ENCODE assay signal across 25 cellular contexts in the genomic region with DNA sequence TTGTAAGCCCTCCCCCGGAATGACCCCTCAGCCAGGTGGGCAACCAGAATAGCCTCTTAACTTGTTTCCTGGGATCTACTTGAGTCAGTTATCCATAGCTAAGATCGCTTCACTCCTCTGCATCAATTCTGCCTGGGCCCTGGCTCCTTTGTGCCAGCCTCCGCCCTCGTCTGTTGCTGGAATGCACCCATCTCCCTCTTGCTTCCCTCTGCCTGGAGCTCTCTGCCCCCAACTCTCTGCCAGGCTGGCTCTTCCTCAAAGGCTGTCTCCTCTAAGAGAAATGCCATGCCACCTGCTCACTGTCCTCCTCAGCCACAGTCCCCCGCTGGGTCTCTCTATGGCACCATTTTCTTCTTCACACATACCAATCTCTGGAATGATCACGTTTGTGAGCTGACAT.
"Had no signal": no experiment of that assay in that cellular context is flagged by ENCODE, and none has a peak within 500 bp of the region (broad histone marks: within the 10 kb centered on the region; RNA-seq: fewer than 3 reads in every experiment).

No MANE protein-coding gene starts in this region.

- H3K27ac ChIP-seq: brain microvascular endothelial cell, SK-N-MC had no signal

- H3K27me3 Mint-ChIP-seq: activated B cell treated with CpG ODN at 0.5 μM for 24 hours; activated CD4-positive, alpha-beta memory T cell treated with anti-CD3 and anti-CD28 coated beads for 36 hours; activated CD4-positive, alpha-beta T cell treated with anti-CD3 and anti-CD28 coated beads, Interleukin-2, amount 10 ng/mL, durations not matched to agents 24 days and 14 days; activated naive CD4-positive, alpha-beta T cell treated with anti-CD3 and anti-CD28 coated beads, Interleukin-2, amount 10 ng/mL, durations not matched to agents 7 days and 5 days; activated naive CD8-positive, alpha-beta T cell treated with anti-CD3 and anti-CD28 coated beads for 36 hours; activated T-cell treated with anti-CD3 and anti-CD28 coated beads, Interleukin-2, amount 50 U/mL, for 24 hours; T-cell had no signal

- H3K4me3 Mint-ChIP-seq: activated B cell treated with CpG ODN at 0.5 μM for 24 hours; activated CD4-positive, alpha-beta memory T cell treated with anti-CD3 and anti-CD28 coated beads for 36 hours; activated CD4-positive, alpha-beta T cell treated with anti-CD3 and anti-CD28 coated beads, Interleukin-2, amount 10 ng/mL, durations not matched to agents 24 days and 14 days; activated naive CD4-positive, alpha-beta T cell treated with anti-CD3 and anti-CD28 coated beads, Interleukin-2, amount 10 ng/mL, durations not matched to agents 7 days and 5 days; activated naive CD8-positive, alpha-beta T cell treated with anti-CD3 and anti-CD28 coated beads for 36 hours; activated T-cell treated with anti-CD3 and anti-CD28 coated beads, Interleukin-2, amount 50 U/mL, for 24 hours; activated T-helper 1 cell treated with anti-CD3 and anti-CD28 coated beads, Interleukin-12 subunit alpha, Interleukin-12 subunit beta, Interleukin-2, Interleukin-4 antibody, amounts not matched to agents 30 ng/mL and 10 ng/mL and 1 ng/mL, durations not matched to agents 14 hours and 24 hours and 36 hours; T-cell had no signal

- H3K4me3 ChIP-seq: K562, SK-N-MC had no signal

- H3K27me3 ChIP-seq: brain microvascular endothelial cell had no signal

- ATAC-seq: K562, T-cell had no signal

- H3K36me3 Mint-ChIP-seq: activated CD4-positive, alpha-beta memory T cell treated with anti-CD3 and anti-CD28 coated beads for 36 hours; activated naive CD4-positive, alpha-beta T cell treated with anti-CD3 and anti-CD28 coated beads, Interleukin-2, amount 10 ng/mL, durations not matched to agents 7 days and 5 days had no signal

- H3K36me3 ChIP-seq: brain microvascular endothelial cell had no signal

- DNase-seq: activated B cell treated with CpG ODN at 0.5 μM for 24 hours; activated CD4-positive, alpha-beta memory T cell treated with anti-CD3 and anti-CD28 coated beads for 36 hours; activated CD4-positive, alpha-beta T cell treated with anti-CD3 and anti-CD28 coated beads for 1 hour; activated CD4-positive, alpha-beta T cell treated with anti-CD3 and anti-CD28 coated beads, Interleukin-2, amount 10 ng/mL, durations not matched to agents 24 days and 14 days; activated gamma-delta T cell; activated naive CD4-positive, alpha-beta T cell treated with anti-CD3 and anti-CD28 coated beads, Interleukin-2, amount 10 ng/mL, durations not matched to agents 7 days and 5 days; activated naive CD8-positive, alpha-beta T cell treated with anti-CD3 and anti-CD28 coated beads for 36 hours; activated T-cell treated with anti-CD3 and anti-CD28 coated beads, Interleukin-2, amount 50 U/mL, for 24 hours; brain microvascular endothelial cell; Karpas-422; MM.1S; NCI-H1105; NCI-H1436; NCI-H1694 treated with DMSO at 0.1 percent for 48 hours; NCI-H2029 treated with DMSO at 0.1 percent for 48 hours; NCI-H345; NCI-H510A; NCI-H526 treated with DMSO at 0.1 percent for 48 hours; NCI-H82; T-cell; T-helper 2 cell; T1000 had no signal

- H3K4me1 Mint-ChIP-seq: activated B cell treated with CpG ODN at 0.5 μM for 24 hours; activated CD4-positive, alpha-beta T cell treated with anti-CD3 and anti-CD28 coated beads, Interleukin-2, amount 10 ng/mL, durations not matched to agents 24 days and 14 days; activated naive CD4-positive, alpha-beta T cell treated with anti-CD3 and anti-CD28 coated beads, Interleukin-2, amount 10 ng/mL, durations not matched to agents 7 days and 5 days; activated naive CD8-positive, alpha-beta T cell treated with anti-CD3 and anti-CD28 coated beads for 36 hours; T-cell had no signal

- H3K27ac Mint-ChIP-seq: activated B cell treated with CpG ODN at 0.5 μM for 24 hours; activated CD4-positive, alpha-beta memory T cell treated with anti-CD3 and anti-CD28 coated beads for 36 hours; activated CD4-positive, alpha-beta T cell treated with anti-CD3 and anti-CD28 coated beads, Interleukin-2, amount 10 ng/mL, durations not matched to agents 24 days and 14 days; activated naive CD4-positive, alpha-beta T cell treated with anti-CD3 and anti-CD28 coated beads, Interleukin-2, amount 10 ng/mL, durations not matched to agents 7 days and 5 days; activated naive CD8-positive, alpha-beta T cell treated with anti-CD3 and anti-CD28 coated beads for 36 hours; activated T-cell treated with anti-CD3 and anti-CD28 coated beads, Interleukin-2, amount 50 U/mL, for 24 hours; activated T-helper 1 cell treated with anti-CD3 and anti-CD28 coated beads, Interleukin-12 subunit alpha, Interleukin-12 subunit beta, Interleukin-2, Interleukin-4 antibody, amounts not matched to agents 30 ng/mL and 10 ng/mL and 1 ng/mL, durations not matched to agents 14 hours and 24 hours and 36 hours; T-cell had no signal

- H3K9me3 Mint-ChIP-seq: activated B cell treated with CpG ODN at 0.5 μM for 24 hours; activated CD4-positive, alpha-beta memory T cell treated with anti-CD3 and anti-CD28 coated beads for 36 hours; activated CD4-positive, alpha-beta T cell treated with anti-CD3 and anti-CD28 coated beads, Interleukin-2, amount 10 ng/mL, durations not matched to agents 24 days and 14 days; activated naive CD4-positive, alpha-beta T cell treated with anti-CD3 and anti-CD28 coated beads, Interleukin-2, amount 10 ng/mL, durations not matched to agents 7 days and 5 days; activated naive CD8-positive, alpha-beta T cell treated with anti-CD3 and anti-CD28 coated beads for 36 hours; activated T-cell treated with anti-CD3 and anti-CD28 coated beads, Interleukin-2, amount 50 U/mL, for 24 hours; activated T-helper 1 cell treated with anti-CD3 and anti-CD28 coated beads, Interleukin-12 subunit alpha, Interleukin-12 subunit beta, Interleukin-2, Interleukin-4 antibody, amounts not matched to agents 30 ng/mL and 10 ng/mL and 1 ng/mL, durations not matched to agents 14 hours and 24 hours and 36 hours; T-cell had no signal
